In genomic region chr13:74074723-74075122, GRCh38 we compare ENCODE assay signal across 14 cellular contexts. TPM values are rescaled to one million over a fixed set of nuclear protein-coding genes. Genes with fewer than 3 reads are reported as not detected.
DNase-seq lines count a peak whose midpoint lies in the region; ATAC-seq and TF ChIP-seq lines count a peak whose summit lies in the region.
"Had no signal": no experiment of that assay in that cellular context is flagged by ENCODE, and none has a peak within 500 bp of the region (broad histone marks: within the 10 kb centered on the region; RNA-seq: fewer than 3 reads in every experiment).

No MANE protein-coding gene starts in this region.

- ATAC-seq in WTC11, result no peak
- no peak for ATAC-seq in stimulated activated effector memory CD8-positive, alpha-beta T cell treated with anti-CD3 and anti-CD28 coated beads, Interleukin-12 subunit alpha, Interleukin-12 subunit beta, amount 100 ng/mL, for 72 hours
- ATAC-seq: A549, Right ventricle myocardium inferior had no signal

- no peak for TF ChIP-seq CTCF in WTC11 (IDR thresholded peaks at IDR 0.05)

- no peaks in the 10 kb centered on the region for H3K27me3 Mint-ChIP-seq in activated naive CD4-positive, alpha-beta T cell treated with anti-CD3 and anti-CD28 coated beads, Interleukin-2, amount 50 U/mL, for 24 hours
- no peaks in the 10 kb centered on the region for H3K27me3 Mint-ChIP-seq in WTC11 (ENCODE audit: low read depth)

- CTCF ChIA-PET in WTC11 (lab: Charles Lee), result interaction anchor here (0.6 to 1.0 kb wide), 2 partner anchors 34 to 1381 kb away, joined by 3 read pairs; no protein-coding TSS in a partner anchor

- DNase-seq in activated naive CD4-positive, alpha-beta T cell (lab: John Stamatoyannopoulos, UW), result no peak
- no peak for DNase-seq in WTC11 (ENCODE audit: low spot score)
- peak; percentile 14 for DNase-seq in glomerular endothelial cell (ENCODE audit: extremely low read depth, low read depth, low spot score)
- no peak for DNase-seq in stimulated activated effector memory CD8-positive, alpha-beta T cell treated with anti-CD3 and anti-CD28 coated beads, Interleukin-12 subunit alpha, Interleukin-12 subunit beta, amount 100 ng/mL, for 72 hours (ENCODE audit: low spot score in 2 of 2)
- no peak for DNase-seq in UCSD-AML1 (lab: John Stamatoyannopoulos, UW; ENCODE audit: unreplicated experiment)
- DNase-seq in NAMALWA (ENCODE audit: low spot score), result no peak
- DNase-seq in CD1c-positive myeloid dendritic cell (ENCODE audit: extremely low spot score), result no peak
- DNase-seq: activated CD8-positive, alpha-beta memory T cell treated with anti-CD3 and anti-CD28 coated beads, Interleukin-2, amount 50 U/mL, for 48 hours; NCI-H446 treated with DMSO at 0.1 percent for 48 hours; small intestine; WERI-Rb-1 had no signal

- no peak overlapping the region for H3K4me3 Mint-ChIP-seq in activated naive CD4-positive, alpha-beta T cell treated with anti-CD3 and anti-CD28 coated beads, Interleukin-2, amount 50 U/mL, for 24 hours
- H3K4me3 Mint-ChIP-seq in WTC11, result no peak overlapping the region
- no peak overlapping the region for H3K4me3 Mint-ChIP-seq in stimulated activated effector memory CD8-positive, alpha-beta T cell treated with anti-CD3 and anti-CD28 coated beads, Interleukin-12 subunit alpha, Interleukin-12 subunit beta, amount 100 ng/mL, for 72 hours

- H3K4me1 Mint-ChIP-seq in activated naive CD4-positive, alpha-beta T cell treated with anti-CD3 and anti-CD28 coated beads, Interleukin-2, amount 50 U/mL, for 24 hours, result peaks cover 76% of the 10 kb centered on the region
- H3K4me1 Mint-ChIP-seq in WTC11, result peaks cover 26% of the 10 kb centered on the region
- H3K4me1 Mint-ChIP-seq in stimulated activated effector memory CD8-positive, alpha-beta T cell treated with anti-CD3 and anti-CD28 coated beads, Interleukin-12 subunit alpha, Interleukin-12 subunit beta, amount 100 ng/mL, for 72 hours, result peaks cover 55% of the 10 kb centered on the region

- no peaks in the 10 kb centered on the region for H3K9me3 Mint-ChIP-seq in activated naive CD4-positive, alpha-beta T cell treated with anti-CD3 and anti-CD28 coated beads, Interleukin-2, amount 50 U/mL, for 24 hours
- no peaks in the 10 kb centered on the region; the same call in 1 of the 2 replicates for H3K9me3 Mint-ChIP-seq in WTC11
- H3K9me3 Mint-ChIP-seq in stimulated activated effector memory CD8-positive, alpha-beta T cell treated with anti-CD3 and anti-CD28 coated beads, Interleukin-12 subunit alpha, Interleukin-12 subunit beta, amount 100 ng/mL, for 72 hours, result peaks cover 3% of the 10 kb centered on the region

- POLR2A ChIA-PET in WTC11 (lab: Charles Lee), result no interaction called here

- peak overlapping the region; percentile 25 for H3K27ac Mint-ChIP-seq in activated naive CD4-positive, alpha-beta T cell treated with anti-CD3 and anti-CD28 coated beads, Interleukin-2, amount 50 U/mL, for 24 hours
- H3K27ac Mint-ChIP-seq in WTC11, result peak overlapping the region; percentile 61; the same call in 1 of the 2 replicates
- peak overlapping the region; percentile 45 for H3K27ac Mint-ChIP-seq in stimulated activated effector memory CD8-positive, alpha-beta T cell treated with anti-CD3 and anti-CD28 coated beads, Interleukin-12 subunit alpha, Interleukin-12 subunit beta, amount 100 ng/mL, for 72 hours

- peaks cover 3% of the 10 kb centered on the region for H3K36me3 Mint-ChIP-seq in activated naive CD4-positive, alpha-beta T cell treated with anti-CD3 and anti-CD28 coated beads, Interleukin-2, amount 50 U/mL, for 24 hours
- H3K36me3 Mint-ChIP-seq in WTC11, result peaks cover 2% of the 10 kb centered on the region; the same call in 1 of the 2 replicates
- no peaks in the 10 kb centered on the region for H3K36me3 Mint-ChIP-seq in stimulated activated effector memory CD8-positive, alpha-beta T cell treated with anti-CD3 and anti-CD28 coated beads, Interleukin-12 subunit alpha, Interleukin-12 subunit beta, amount 100 ng/mL, for 72 hours

TF ChIP-seq in WTC11, 78 proteins besides CTCF, POLR2A, EP300 and RAD21:
- TF ChIP-seq RELA (CRISPR knock-in tag; IDR thresholded peaks at IDR 0.05; ENCODE audit: borderline replicate concordance) (no peak), IRF2 (CRISPR knock-in tag; IDR thresholded peaks at IDR 0.05; ENCODE audit: borderline replicate concordance, low read depth) (no peak), NFE2L1 (CRISPR knock-in tag; IDR thresholded peaks at IDR 0.05) (no peak), OVOL2 (CRISPR knock-in tag; IDR thresholded peaks at IDR 0.05; ENCODE audit: borderline replicate concordance) (no peak), ZNF512 (CRISPR knock-in tag; IDR thresholded peaks at IDR 0.05; ENCODE audit: borderline replicate concordance) (no peak), MAX (CRISPR knock-in tag; IDR thresholded peaks at IDR 0.05) (no peak), FOXP1 (CRISPR knock-in tag; IDR thresholded peaks at IDR 0.05; ENCODE audit: borderline replicate concordance) (no peak), ZNF281 (CRISPR knock-in tag; IDR thresholded peaks at IDR 0.05) (no peak)
- TF ChIP-seq, protein P1, sequence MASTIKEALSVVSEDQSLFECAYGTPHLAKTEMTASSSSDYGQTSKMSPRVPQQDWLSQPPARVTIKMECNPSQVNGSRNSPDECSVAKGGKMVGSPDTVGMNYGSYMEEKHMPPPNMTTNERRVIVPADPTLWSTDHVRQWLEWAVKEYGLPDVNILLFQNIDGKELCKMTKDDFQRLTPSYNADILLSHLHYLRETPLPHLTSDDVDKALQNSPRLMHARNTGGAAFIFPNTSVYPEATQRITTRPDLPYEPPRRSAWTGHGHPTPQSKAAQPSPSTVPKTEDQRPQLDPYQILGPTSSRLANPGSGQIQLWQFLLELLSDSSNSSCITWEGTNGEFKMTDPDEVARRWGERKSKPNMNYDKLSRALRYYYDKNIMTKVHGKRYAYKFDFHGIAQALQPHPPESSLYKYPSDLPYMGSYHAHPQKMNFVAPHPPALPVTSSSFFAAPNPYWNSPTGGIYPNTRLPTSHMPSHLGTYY (CRISPR knock-in tag; IDR thresholded peaks at IDR 0.05), result no peak

RNA-seq across cellular contexts. Expression of gene KLF12, which starts 59.5 kb away (rescaled TPM):
- total RNA-seq in WTC11 (2021) (7.7 to 8.5 TPM (median 8.3 TPM) in 3 replicates), glomerular endothelial cell (6.2 and 9.0 TPM in 2 replicates)
